In genomic region chr1:243930822-243931671, GRCh38 we compare ENCODE assay signal across 20 cellular contexts.
DNase-seq lines count a peak whose midpoint lies in the region; ATAC-seq, FAIRE-seq and TF ChIP-seq lines count a peak whose summit lies in the region.
"Had no signal": no experiment of that assay in that cellular context is flagged by ENCODE, and none has a peak within 500 bp of the region (broad histone marks: within the 10 kb centered on the region; RNA-seq: fewer than 3 reads in every experiment).

No MANE protein-coding gene starts in this region.

- TF ChIP-seq CTCF in AG04450 (IDR thresholded peaks at IDR 0.05; ENCODE audit: low read depth, low read length) (no peak), H1 (IDR thresholded peaks at IDR 0.05; ENCODE audit: control extremely low read depth in 1 of 3, insufficient read depth in 1 of 3, low read depth in 1 of 3, low read length in 3 of 3) (no peak)

- H2BK120ac ChIP-seq in H1 (replicated peaks; ENCODE audit: low read depth, low read length), result peak overlapping the region; percentile 76

- H3K27me3 ChIP-seq in AG04450 (ENCODE audit: control insufficient read depth, insufficient read depth, low read length) (peaks cover 2% of the 10 kb centered on the region), H1 (replicated peaks in 1 of 4; ENCODE audit: control insufficient read depth in 3 of 4, extremely low read depth in 1 of 4, insufficient read depth in 3 of 4, low read length in 3 of 4) (peaks cover 0 to 2% (median 0%) of the 10 kb centered on the region in 4 experiments; a peak in 1 of 7 replicates)
- H3K27me3 ChIP-seq: ascending aorta, thyroid gland had no signal

- peak overlapping the region in 1 of 4 experiments; percentile 8; a peak in 1 of 7 replicates for H3K9ac ChIP-seq in H1 (replicated peaks in 1 of 4; ENCODE audit: extremely low read depth in 1 of 4, low read depth in 3 of 4, low read length in 3 of 4)

- H3K4me2 ChIP-seq in H1 (ENCODE audit: insufficient read depth in 1 of 2, low read depth in 2 of 2, low read length in 2 of 2), result peak overlapping the region; percentile 55 to 66; a peak in 3 of 4 replicates

- peak in 1 of 2 experiments; percentile 8; a peak in 1 of 4 replicates for TF ChIP-seq RAD21 in H1 (IDR thresholded peaks at IDR 0.05 in 1 of 2, conservative IDR thresholded peaks at IDR 0.05 in 1 of 2; ENCODE audit: low read depth in 2 of 2, low read length in 2 of 2)

- DNase-seq in AG04450 (ENCODE audit: low read depth, low spot score) (no peak), NCI-H82 (lab: John Stamatoyannopoulos, UW) (peak; percentile 83), H1 (ENCODE audit: low read depth in 1 of 2, low spot score in 2 of 2) (peak in 1 of 2 experiments; percentile 63), DMS153 treated with DMSO at 0.1 percent for 48 hours (lab: John Stamatoyannopoulos, UW; ENCODE audit: unreplicated experiment) (no peak)
- DNase-seq: 8988T; activated B cell treated with CpG ODN at 0.5 μM for 24 hours; activated gamma-delta T cell; DMS53; KBM-7; left ventricle myocardium superior; naive thymus-derived CD8-positive, alpha-beta T cell; NCI-H1092; NCI-H2171 treated with DMSO at 0.1 percent for 48 hours; stimulated activated CD4-positive, alpha-beta T cell treated with anti-CD3 and anti-CD28 coated beads, Interleukin-4, amount 100 ng/mL, for 4 hours; thyroid gland had no signal

- H4K8ac ChIP-seq in H1 (ENCODE audit: extremely low read depth, insufficient read depth, low read length), result peak overlapping the region; percentile 90

- peak overlapping the region; percentile 81 for H4K91ac ChIP-seq in H1 (replicated peaks; ENCODE audit: insufficient read length, low read length)

- no peak overlapping the region for H3K14ac ChIP-seq in H1 (ENCODE audit: insufficient read length)

- POLR2A ChIA-PET in AG04450 (lab: Yijun Ruan, JAX) (no interaction called here), H1 (lab: Charles Lee; ENCODE audit: partially characterized antibody) (interaction anchor here (1.2 kb wide), 1 partner anchor 14 kb away, joined by 3 read pairs; no protein-coding TSS in a partner anchor)

- no peaks in the 10 kb centered on the region for H3K79me2 ChIP-seq in H1 (ENCODE audit: control insufficient read depth in 1 of 2, insufficient read depth in 2 of 2, low read length in 2 of 2)

- no peak for TF ChIP-seq EP300 in H1 (IDR thresholded peaks at IDR 0.05; ENCODE audit: borderline replicate concordance in 1 of 2, low read depth in 2 of 2, low read length in 2 of 2)

- H4K5ac ChIP-seq in H1 (ENCODE audit: insufficient read length, low read depth, low read length), result peak overlapping the region; percentile 80

- no peak for FAIRE-seq in H1 (lab: Jason Lieb, UNC)

- no peak overlapping the region for H3K23ac ChIP-seq in H1 (ENCODE audit: insufficient read length)

- no peak overlapping the region; the same call in 1 of the 2 replicates for H2BK15ac ChIP-seq in H1 (ENCODE audit: low read length)

- H2AK5ac ChIP-seq in H1 (ENCODE audit: low read depth, low read length), result no peak overlapping the region

- H3K9me3 ChIP-seq in AG04450 (ENCODE audit: control insufficient read depth, insufficient read depth, low read length) (no peaks in the 10 kb centered on the region), H1 (ENCODE audit: insufficient read depth in 2 of 2, low read depth in 1 of 2, low read length in 1 of 2) (no peaks in the 10 kb centered on the region), mesodermal cell (ENCODE audit: control insufficient read depth, low read length) (no peaks in the 10 kb centered on the region)
- H3K9me3 ChIP-seq: ascending aorta, thyroid gland had no signal

- no peaks in the 10 kb centered on the region for H3K23me2 ChIP-seq in H1 (ENCODE audit: low read depth, low read length)

- no peaks in the 10 kb centered on the region for H3K79me1 ChIP-seq in H1 (ENCODE audit: low read depth, low read length)

- peak overlapping the region; percentile 3 for H3K4ac ChIP-seq in H1 (replicated peaks; ENCODE audit: insufficient read length, low read depth, low read length)

- peak overlapping the region; percentile 11 for H2BK20ac ChIP-seq in H1 (ENCODE audit: low read length)

- H3K4me1 ChIP-seq in H1 (replicated peaks in 1 of 4; ENCODE audit: control insufficient read depth in 3 of 4, insufficient read depth in 4 of 4, low read length in 3 of 4) (peaks cover 5 to 11% (median 7%) of the 10 kb centered on the region in 4 experiments), mesodermal cell (ENCODE audit: control insufficient read depth, insufficient read depth, low read length, poor library complexity, severe bottlenecking) (peaks cover 34% of the 10 kb centered on the region)
- H3K4me1 ChIP-seq: thyroid gland had no signal

- CTCF ChIA-PET in AG04450 (lab: Charles Lee) (no interaction called here), H1 (lab: Charles Lee; ENCODE audit: partially characterized antibody) (interaction anchor here (0.7 to 4.9 kb wide), 4 partner anchors 14 to 74 kb away, joined by 3 to 21 read pairs (median 4); no protein-coding TSS in a partner anchor)

- 28% methylated on average over 24 of the region's 24 CpGs; no CpG with 5 or more reads in 1 of the 2 experiments for WGBS in H1 (ENCODE audit: extremely low coverage in 1 of 2, insufficient coverage in 1 of 2, insufficient read length in 1 of 2, insufficient replicate concordance in 2 of 2, low coverage in 1 of 2, low lambda C conversion rate in 2 of 2, missing lambda C conversion rate in 1 of 2), 2 experiments
- 30 to 32% methylated on average over 20 of the region's 24 CpGs for WGBS in mesodermal cell (ENCODE audit: insufficient coverage in 2 of 2), 2 experiments

- H3K27ac ChIP-seq in AG04450 (ENCODE audit: low read depth, low read length), result peak overlapping the region; percentile 21
- H3K27ac ChIP-seq in H1 (ENCODE audit: low read depth, low read length), result peak overlapping the region; percentile 14; the same call in 1 of the 2 replicates
- H3K27ac ChIP-seq in mesodermal cell (ENCODE audit: low read depth, low read length, severe bottlenecking), result peak overlapping the region; percentile 86
- H3K27ac ChIP-seq: ascending aorta, thyroid gland had no signal

- H3K18ac ChIP-seq in H1 (ENCODE audit: extremely low read depth, low read length), result peak overlapping the region; percentile 76

- H3K4me3 ChIP-seq in AG04450 (ENCODE audit: low read depth, low read length) (no peak overlapping the region), H1 (ENCODE audit: extremely low read depth in 1 of 4, insufficient read depth in 2 of 4, low read depth in 3 of 4, low read length in 4 of 4) (peak overlapping the region in 3 of 4 experiments; percentile 10 to 39 (median 26); a peak in 5 of 8 replicates), mesodermal cell (ENCODE audit: extremely low read depth, insufficient read depth, low read length, poor library complexity, severe bottlenecking) (no peak overlapping the region)
- H3K4me3 ChIP-seq: ascending aorta, thyroid gland had no signal

- no peak for ATAC-seq in HG03457 (IDR thresholded peaks at IDR 0.05; ENCODE audit: unreplicated experiment)
- ATAC-seq in HG03378 (IDR thresholded peaks at IDR 0.05; ENCODE audit: unreplicated experiment), result no peak
- ATAC-seq in GM21360 (IDR thresholded peaks at IDR 0.05; ENCODE audit: unreplicated experiment), result no peak
- ATAC-seq: left ventricle myocardium superior; naive thymus-derived CD8-positive, alpha-beta T cell had no signal

- H2AFZ ChIP-seq in H1 (ENCODE audit: low read length), result peak overlapping the region; percentile 46; the same call in 1 of the 2 replicates

- H3K36me3 ChIP-seq in H1 (ENCODE audit: control insufficient read depth in 2 of 4, insufficient read depth in 4 of 4, low read length in 3 of 4), result no peaks in the 10 kb centered on the region
- no peaks in the 10 kb centered on the region for H3K36me3 ChIP-seq in mesodermal cell (ENCODE audit: control insufficient read depth, insufficient read depth, low read length)
- H3K36me3 ChIP-seq: ascending aorta, thyroid gland had no signal

- no peak overlapping the region; the same call in 1 of the 2 replicates for H2BK5ac ChIP-seq in H1 (ENCODE audit: low read depth, low read length)

- peak overlapping the region; percentile 23 for H3K56ac ChIP-seq in H1 (replicated peaks; ENCODE audit: insufficient read length, low read depth, low read length)

- TF ChIP-seq POLR2A in H1 (IDR thresholded peaks at IDR 0.05; ENCODE audit: control extremely low read depth in 1 of 2, low read depth in 2 of 2, low read length in 2 of 2), result no peak

- H2BK12ac ChIP-seq in H1 (ENCODE audit: low read depth, low read length), result peak overlapping the region; percentile 82; the same call in 1 of the 2 replicates

- H4K20me1 ChIP-seq in H1 (replicated peaks in 1 of 2; ENCODE audit: control insufficient read depth in 1 of 2, insufficient read depth in 2 of 2, low read length in 2 of 2), result no peaks in the 10 kb centered on the region

TF ChIP-seq in H1, 55 proteins besides CTCF, POLR2A, EP300 and RAD21:
- peak; percentile 86 for TF ChIP-seq ASH2L (IDR thresholded peaks at IDR 0.05; ENCODE audit: low read length)
- 0 out of 2 replicates have a peak, but pooled peaks have one; percentile 3 for TF ChIP-seq MAX (IDR thresholded peaks at IDR 0.05)
- no peak for TF ChIP-seq SAP30 (IDR thresholded peaks at IDR 0.05; ENCODE audit: insufficient read depth, insufficient replicate concordance, low read length)
- TF ChIP-seq TEAD4 (IDR thresholded peaks at IDR 0.05; ENCODE audit: low read depth, low read length), result 0 out of 2 replicates have a peak, but pooled peaks have one; percentile 1
- peak; percentile 38 for TF ChIP-seq KDM4A (IDR thresholded peaks at IDR 0.05; ENCODE audit: low read depth, low read length, severe bottlenecking)
- TF ChIP-seq BACH1 (IDR thresholded peaks at IDR 0.05; ENCODE audit: low read length), result peak; percentile 33; the same call in 1 of the 2 replicates
- TF ChIP-seq SP4 (IDR thresholded peaks at IDR 0.05; ENCODE audit: low read length), result no peak
- no peak for TF ChIP-seq CEBPB (IDR thresholded peaks at IDR 0.05; ENCODE audit: low read depth, low read length)
- no peak for TF ChIP-seq KDM1A (IDR thresholded peaks at IDR 0.05; ENCODE audit: borderline replicate concordance, low read length)
- TF ChIP-seq SP1 (IDR thresholded peaks at IDR 0.05; ENCODE audit: low read depth, low read length), result 0 out of 2 replicates have a peak, but pooled peaks have one; percentile 25

Comparison
In these comparisons a context has a peak if more than half of its experiments do, and no peak if none do; other contexts are left out.
1. H3K27ac ChIP-seq: peak in every context shown above with its lines; median percentile 86 in mesodermal cell; 21 in AG04450; 14 in H1.
2. H3K4me3 ChIP-seq: peak in H1 (3 of 4); none in AG04450 (single experiment) and mesodermal cell (single experiment).